7 cellular contexts compared by ENCODE assay signal in genomic region chr15:21731496-21731895, GRCh38.
DNase-seq lines count a peak whose midpoint lies in the region; ATAC-seq lines count a peak whose summit lies in the region.
"Not testable (repeated sequence)": the region's sequence is repeated elsewhere in the genome, so short reads cannot be mapped to it uniquely, and the experiment has no call there.

No MANE protein-coding gene starts in this region.

- H3K9me3 Mint-ChIP-seq in effector memory CD8-positive, alpha-beta T cell: not testable (repeated sequence)

- ATAC-seq in GM18861 (IDR thresholded peaks at IDR 0.05; ENCODE audit: unreplicated experiment): peak; percentile 39
- peak; percentile 53 for ATAC-seq in GM19452 (IDR thresholded peaks at IDR 0.05; ENCODE audit: unreplicated experiment)
- ATAC-seq in GM21717 (IDR thresholded peaks at IDR 0.05; ENCODE audit: unreplicated experiment): peak; percentile 65
- peak; percentile 51 for ATAC-seq in HG02884 (IDR thresholded peaks at IDR 0.05; ENCODE audit: unreplicated experiment)
- ATAC-seq in HG03135 (IDR thresholded peaks at IDR 0.05; ENCODE audit: unreplicated experiment): peak; percentile 63
- ATAC-seq in HG03558 (IDR thresholded peaks at IDR 0.05; ENCODE audit: extremely low read depth, unreplicated experiment): peak; percentile 31
- peak; percentile 20 for ATAC-seq in effector memory CD8-positive, alpha-beta T cell (replicated peaks)

- H3K36me3 Mint-ChIP-seq in effector memory CD8-positive, alpha-beta T cell (ENCODE audit: insufficient read depth): not testable (repeated sequence)

- H3K4me3 Mint-ChIP-seq in effector memory CD8-positive, alpha-beta T cell: not testable (repeated sequence)

- H3K27ac Mint-ChIP-seq in effector memory CD8-positive, alpha-beta T cell: not testable (repeated sequence)

- not testable (repeated sequence) for DNase-seq in effector memory CD8-positive, alpha-beta T cell

- H3K4me1 Mint-ChIP-seq in effector memory CD8-positive, alpha-beta T cell (ENCODE audit: low read depth in 2 of 2): not testable (repeated sequence)

- H3K27me3 Mint-ChIP-seq in effector memory CD8-positive, alpha-beta T cell: not testable (repeated sequence)
